Comparison of ENCODE assay signal across 12 cellular contexts in genomic region chr10:33559105-33559504, GRCh38.
DNase-seq lines count a peak whose midpoint lies in the region; ATAC-seq, FAIRE-seq and TF ChIP-seq lines count a peak whose summit lies in the region.
"Had no signal": no experiment of that assay in that cellular context is flagged by ENCODE, and none has a peak within 500 bp of the region (broad histone marks: within the 10 kb centered on the region; RNA-seq: fewer than 3 reads in every experiment).

No MANE protein-coding gene starts in this region.

- H4K20me1 ChIP-seq in PC-9 (ENCODE audit: insufficient read depth), result no peaks in the 10 kb centered on the region
- H4K20me1 ChIP-seq: BLaER1 had no signal

- H3K4me3 ChIP-seq in PC-9 (no peak overlapping the region), fibroblast of mammary gland (ENCODE audit: control insufficient read depth, low read depth, low read length) (no peak overlapping the region), right lobe of liver (no peak overlapping the region)
- H3K4me3 ChIP-seq: BLaER1 had no signal

- no peaks in the 10 kb centered on the region for H3F3A ChIP-seq in PC-9 (ENCODE audit: insufficient read depth, low read depth)

- no peaks in the 10 kb centered on the region for H3K27me3 ChIP-seq in PC-9 (ENCODE audit: insufficient read depth, low read depth)
- H3K27me3 ChIP-seq in right lobe of liver, result no peaks in the 10 kb centered on the region
- H3K27me3 ChIP-seq: BLaER1 had no signal

- no peaks in the 10 kb centered on the region for H3K79me2 ChIP-seq in PC-9 (ENCODE audit: low read depth)

- FAIRE-seq in urothelium cell line (lab: Jason Lieb, UNC), result peak; percentile 97

- POLR2A ChIA-PET in PC-9 (lab: Charles Lee; ENCODE audit: unreplicated experiment), result interaction anchor here (0.7 kb wide), 1 partner anchor 32 kb away, joined by 3 read pairs; no protein-coding TSS in a partner anchor

- no TSS peak for BruUV-seq in PC-9 (replicated peaks; lab: Mats Ljungman, UMichigan)

- H2AFZ ChIP-seq in PC-9, result no peak overlapping the region

- 0 out of 2 replicates have a peak overlapping the region, but pooled peaks have one; percentile 16 for H3K4me2 ChIP-seq in PC-9
- H3K4me2 ChIP-seq: BLaER1 had no signal

- CTCF ChIA-PET in PC-9 (lab: Charles Lee), result no interaction called here

- no peaks in the 10 kb centered on the region for H3K9me2 ChIP-seq in PC-9 (ENCODE audit: insufficient read depth)

- ATAC-seq in Right ventricle myocardium superior (ENCODE audit: poor library complexity) (peak; percentile 38), right lobe of liver (no peak), HG03439 (IDR thresholded peaks at IDR 0.05; ENCODE audit: unreplicated experiment) (no peak)

- H3K4me1 ChIP-seq in PC-9 (replicated peaks; ENCODE audit: insufficient read depth), result peaks cover 8% of the 10 kb centered on the region; the same call in 1 of the 2 replicates
- H3K4me1 ChIP-seq in right lobe of liver, result no peaks in the 10 kb centered on the region
- H3K4me1 ChIP-seq: BLaER1 had no signal

- intact Hi-C loops in Right ventricle myocardium superior (cut with DNase I), result no loop called here
- intact Hi-C loops in cardiac septum (cut with DNase I), result no loop called here
- intact Hi-C loops in PC-9 (cut with micrococcal nuclease; ENCODE audit: unreplicated experiment), result no loop called here
- intact Hi-C loops in right lobe of liver (cut with DNase I), result no loop called here

- TF ChIP-seq POLR2A in right lobe of liver (IDR thresholded peaks at IDR 0.05), result no peak

- no peak for TF ChIP-seq CTCF in PC-9 (conservative IDR thresholded peaks at IDR 0.05)
- TF ChIP-seq CTCF in fibroblast of mammary gland (conservative IDR thresholded peaks at IDR 0.05; ENCODE audit: control insufficient read depth, insufficient read depth, low read depth, low read length), result peak; percentile 33
- TF ChIP-seq CTCF in right lobe of liver (IDR thresholded peaks at IDR 0.05), result no peak

- DNase-seq in Right ventricle myocardium superior, result no peak
- DNase-seq in cardiac septum (ENCODE audit: low spot score), result no peak
- peak; percentile 40 to 52 for DNase-seq in PC-9
- peak; percentile 96 for DNase-seq in fibroblast of mammary gland (ENCODE audit: low read depth)
- DNase-seq in urothelium cell line (ENCODE audit: low spot score), result peak; percentile 80
- no peak for DNase-seq in activated gamma-delta T cell (lab: John Stamatoyannopoulos, UW)
- no peak for DNase-seq in right lobe of liver
- DNase-seq: activated effector memory CD4-positive, alpha-beta T cell treated with Interleukin-2 at 50 U/mL for 16 hours; NCI-H2029 treated with DMSO at 0.1 percent for 48 hours; nephron progenitor cell had no signal

- WGBS in right lobe of liver (ENCODE audit: insufficient coverage, low coverage, low lambda C conversion rate, missing lambda C conversion rate), result 38% methylated on average over 1 of the region's 4 CpGs

- H3K36me3 ChIP-seq in PC-9 (ENCODE audit: low read depth) (no peaks in the 10 kb centered on the region), right lobe of liver (no peaks in the 10 kb centered on the region)
- H3K36me3 ChIP-seq: BLaER1 had no signal

- H3K9me3 ChIP-seq in PC-9 (ENCODE audit: insufficient read depth, low read depth) (no peaks in the 10 kb centered on the region), right lobe of liver (no peaks in the 10 kb centered on the region)
- H3K9me3 ChIP-seq: BLaER1 had no signal

- H3K27ac ChIP-seq in PC-9 (no peak overlapping the region), right lobe of liver (no peak overlapping the region)
- H3K27ac ChIP-seq: BLaER1 had no signal

Comparison
In these comparisons a context has a peak if more than half of its experiments do, and no peak if none do; other contexts are left out.
1. DNase-seq: peak in PC-9 (2 of 2), fibroblast of mammary gland (single experiment) and urothelium cell line (single experiment); none in Right ventricle myocardium superior (single experiment), cardiac septum (single experiment), activated gamma-delta T cell (single experiment) and right lobe of liver (0 of 3).